ENCODE assay signal across 1 cellular context in genomic region chr7:48140001-48140681, GRCh38.
TF ChIP-seq lines count a peak whose summit lies in the region.

No MANE protein-coding gene starts in this region.

TF ChIP-seq in HepG2, 621 proteins besides CTCF, POLR2A, EP300 and RAD21 (continued from another document and continues in another):
- 0 out of 2 replicates have a peak, but pooled peaks have one; percentile 41 for TF ChIP-seq NR2C2 (CRISPR knock-in tag; IDR thresholded peaks at IDR 0.05; ENCODE audit: borderline replicate concordance)
- no peak for TF ChIP-seq GZF1 (CRISPR knock-in tag; IDR thresholded peaks at IDR 0.05)
- peak; percentile 98 for TF ChIP-seq RARA (CRISPR knock-in tag; IDR thresholded peaks at IDR 0.05)
- no peak; the same call in 1 of the 2 replicates for TF ChIP-seq ZNF800 (CRISPR knock-in tag; IDR thresholded peaks at IDR 0.05)
- no peak for TF ChIP-seq SIN3A (IDR thresholded peaks at IDR 0.05; ENCODE audit: borderline replicate concordance, low read depth, low read length)
- TF ChIP-seq, protein P1, sequence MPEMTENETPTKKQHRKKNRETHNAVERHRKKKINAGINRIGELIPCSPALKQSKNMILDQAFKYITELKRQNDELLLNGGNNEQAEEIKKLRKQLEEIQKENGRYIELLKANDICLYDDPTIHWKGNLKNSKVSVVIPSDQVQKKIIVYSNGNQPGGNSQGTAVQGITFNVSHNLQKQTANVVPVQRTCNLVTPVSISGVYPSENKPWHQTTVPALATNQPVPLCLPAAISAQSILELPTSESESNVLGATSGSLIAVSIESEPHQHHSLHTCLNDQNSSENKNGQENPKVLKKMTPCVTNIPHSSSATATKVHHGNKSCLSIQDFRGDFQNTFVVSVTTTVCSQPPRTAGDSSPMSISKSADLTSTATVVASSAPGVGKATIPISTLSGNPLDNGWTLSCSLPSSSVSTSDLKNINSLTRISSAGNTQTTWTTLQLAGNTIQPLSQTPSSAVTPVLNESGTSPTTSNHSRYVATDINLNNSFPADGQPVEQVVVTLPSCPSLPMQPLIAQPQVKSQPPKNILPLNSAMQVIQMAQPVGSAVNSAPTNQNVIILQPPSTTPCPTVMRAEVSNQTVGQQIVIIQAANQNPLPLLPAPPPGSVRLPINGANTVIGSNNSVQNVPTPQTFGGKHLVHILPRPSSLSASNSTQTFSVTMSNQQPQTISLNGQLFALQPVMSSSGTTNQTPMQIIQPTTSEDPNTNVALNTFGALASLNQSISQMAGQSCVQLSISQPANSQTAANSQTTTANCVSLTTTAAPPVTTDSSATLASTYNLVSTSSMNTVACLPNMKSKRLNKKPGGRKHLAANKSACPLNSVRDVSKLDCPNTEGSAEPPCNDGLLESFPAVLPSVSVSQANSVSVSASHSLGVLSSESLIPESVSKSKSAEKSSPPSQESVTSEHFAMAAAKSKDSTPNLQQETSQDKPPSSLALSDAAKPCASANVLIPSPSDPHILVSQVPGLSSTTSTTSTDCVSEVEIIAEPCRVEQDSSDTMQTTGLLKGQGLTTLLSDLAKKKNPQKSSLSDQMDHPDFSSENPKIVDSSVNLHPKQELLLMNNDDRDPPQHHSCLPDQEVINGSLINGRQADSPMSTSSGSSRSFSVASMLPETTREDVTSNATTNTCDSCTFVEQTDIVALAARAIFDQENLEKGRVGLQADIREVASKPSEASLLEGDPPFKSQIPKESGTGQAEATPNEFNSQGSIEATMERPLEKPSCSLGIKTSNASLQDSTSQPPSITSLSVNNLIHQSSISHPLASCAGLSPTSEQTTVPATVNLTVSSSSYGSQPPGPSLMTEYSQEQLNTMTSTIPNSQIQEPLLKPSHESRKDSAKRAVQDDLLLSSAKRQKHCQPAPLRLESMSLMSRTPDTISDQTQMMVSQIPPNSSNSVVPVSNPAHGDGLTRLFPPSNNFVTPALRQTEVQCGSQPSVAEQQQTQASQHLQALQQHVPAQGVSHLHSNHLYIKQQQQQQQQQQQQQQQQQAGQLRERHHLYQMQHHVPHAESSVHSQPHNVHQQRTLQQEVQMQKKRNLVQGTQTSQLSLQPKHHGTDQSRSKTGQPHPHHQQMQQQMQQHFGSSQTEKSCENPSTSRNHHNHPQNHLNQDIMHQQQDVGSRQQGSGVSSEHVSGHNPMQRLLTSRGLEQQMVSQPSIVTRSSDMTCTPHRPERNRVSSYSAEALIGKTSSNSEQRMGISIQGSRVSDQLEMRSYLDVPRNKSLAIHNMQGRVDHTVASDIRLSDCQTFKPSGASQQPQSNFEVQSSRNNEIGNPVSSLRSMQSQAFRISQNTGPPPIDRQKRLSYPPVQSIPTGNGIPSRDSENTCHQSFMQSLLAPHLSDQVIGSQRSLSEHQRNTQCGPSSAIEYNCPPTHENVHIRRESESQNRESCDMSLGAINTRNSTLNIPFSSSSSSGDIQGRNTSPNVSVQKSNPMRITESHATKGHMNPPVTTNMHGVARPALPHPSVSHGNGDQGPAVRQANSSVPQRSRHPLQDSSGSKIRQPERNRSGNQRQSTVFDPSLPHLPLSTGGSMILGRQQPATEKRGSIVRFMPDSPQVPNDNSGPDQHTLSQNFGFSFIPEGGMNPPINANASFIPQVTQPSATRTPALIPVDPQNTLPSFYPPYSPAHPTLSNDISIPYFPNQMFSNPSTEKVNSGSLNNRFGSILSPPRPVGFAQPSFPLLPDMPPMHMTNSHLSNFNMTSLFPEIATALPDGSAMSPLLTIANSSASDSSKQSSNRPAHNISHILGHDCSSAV (CRISPR knock-in tag; IDR thresholded peaks at IDR 0.05; ENCODE audit: borderline replicate concordance) = 0 out of 2 replicates have a peak, but pooled peaks have one; percentile 67
- no peak for TF ChIP-seq RFX3 (CRISPR knock-in tag; IDR thresholded peaks at IDR 0.05)
- peak; percentile 75 for TF ChIP-seq ZNF143 (CRISPR knock-in tag; IDR thresholded peaks at IDR 0.05)
- peak; percentile 98 for TF ChIP-seq FOXJ3 (CRISPR knock-in tag; IDR thresholded peaks at IDR 0.05; ENCODE audit: borderline replicate concordance)
- TF ChIP-seq ZNF563 (CRISPR knock-in tag; IDR thresholded peaks at IDR 0.05) = no peak
- TF ChIP-seq GATAD1 (CRISPR knock-in tag; IDR thresholded peaks at IDR 0.05) = peak; percentile 62
- TF ChIP-seq HMGA1 (CRISPR knock-in tag; conservative IDR thresholded peaks at IDR 0.05) = no peak
- no peak for TF ChIP-seq ZNF234 (CRISPR knock-in tag; conservative IDR thresholded peaks at IDR 0.05)
- 0 out of 2 replicates have a peak, but pooled peaks have one; percentile 32 for TF ChIP-seq ZNF24 (IDR thresholded peaks at IDR 0.05)
- no peak for TF ChIP-seq KLF11 (CRISPR knock-in tag; IDR thresholded peaks at IDR 0.05)
- TF ChIP-seq FOXA3 (CRISPR knock-in tag; IDR thresholded peaks at IDR 0.05) = peak; percentile 99
- 0 out of 2 replicates have a peak, but pooled peaks have one; percentile 52 for TF ChIP-seq SNAPC2 (CRISPR knock-in tag; IDR thresholded peaks at IDR 0.05)
- TF ChIP-seq ZKSCAN5 (CRISPR knock-in tag; IDR thresholded peaks at IDR 0.05) = 0 out of 2 replicates have a peak, but pooled peaks have one; percentile 24
- TF ChIP-seq ZZZ3 (CRISPR knock-in tag; IDR thresholded peaks at IDR 0.05; ENCODE audit: borderline replicate concordance) = no peak
- TF ChIP-seq ZNF484 (CRISPR knock-in tag; IDR thresholded peaks at IDR 0.05; ENCODE audit: borderline replicate concordance, low read depth) = no peak
- TF ChIP-seq, protein P2, sequence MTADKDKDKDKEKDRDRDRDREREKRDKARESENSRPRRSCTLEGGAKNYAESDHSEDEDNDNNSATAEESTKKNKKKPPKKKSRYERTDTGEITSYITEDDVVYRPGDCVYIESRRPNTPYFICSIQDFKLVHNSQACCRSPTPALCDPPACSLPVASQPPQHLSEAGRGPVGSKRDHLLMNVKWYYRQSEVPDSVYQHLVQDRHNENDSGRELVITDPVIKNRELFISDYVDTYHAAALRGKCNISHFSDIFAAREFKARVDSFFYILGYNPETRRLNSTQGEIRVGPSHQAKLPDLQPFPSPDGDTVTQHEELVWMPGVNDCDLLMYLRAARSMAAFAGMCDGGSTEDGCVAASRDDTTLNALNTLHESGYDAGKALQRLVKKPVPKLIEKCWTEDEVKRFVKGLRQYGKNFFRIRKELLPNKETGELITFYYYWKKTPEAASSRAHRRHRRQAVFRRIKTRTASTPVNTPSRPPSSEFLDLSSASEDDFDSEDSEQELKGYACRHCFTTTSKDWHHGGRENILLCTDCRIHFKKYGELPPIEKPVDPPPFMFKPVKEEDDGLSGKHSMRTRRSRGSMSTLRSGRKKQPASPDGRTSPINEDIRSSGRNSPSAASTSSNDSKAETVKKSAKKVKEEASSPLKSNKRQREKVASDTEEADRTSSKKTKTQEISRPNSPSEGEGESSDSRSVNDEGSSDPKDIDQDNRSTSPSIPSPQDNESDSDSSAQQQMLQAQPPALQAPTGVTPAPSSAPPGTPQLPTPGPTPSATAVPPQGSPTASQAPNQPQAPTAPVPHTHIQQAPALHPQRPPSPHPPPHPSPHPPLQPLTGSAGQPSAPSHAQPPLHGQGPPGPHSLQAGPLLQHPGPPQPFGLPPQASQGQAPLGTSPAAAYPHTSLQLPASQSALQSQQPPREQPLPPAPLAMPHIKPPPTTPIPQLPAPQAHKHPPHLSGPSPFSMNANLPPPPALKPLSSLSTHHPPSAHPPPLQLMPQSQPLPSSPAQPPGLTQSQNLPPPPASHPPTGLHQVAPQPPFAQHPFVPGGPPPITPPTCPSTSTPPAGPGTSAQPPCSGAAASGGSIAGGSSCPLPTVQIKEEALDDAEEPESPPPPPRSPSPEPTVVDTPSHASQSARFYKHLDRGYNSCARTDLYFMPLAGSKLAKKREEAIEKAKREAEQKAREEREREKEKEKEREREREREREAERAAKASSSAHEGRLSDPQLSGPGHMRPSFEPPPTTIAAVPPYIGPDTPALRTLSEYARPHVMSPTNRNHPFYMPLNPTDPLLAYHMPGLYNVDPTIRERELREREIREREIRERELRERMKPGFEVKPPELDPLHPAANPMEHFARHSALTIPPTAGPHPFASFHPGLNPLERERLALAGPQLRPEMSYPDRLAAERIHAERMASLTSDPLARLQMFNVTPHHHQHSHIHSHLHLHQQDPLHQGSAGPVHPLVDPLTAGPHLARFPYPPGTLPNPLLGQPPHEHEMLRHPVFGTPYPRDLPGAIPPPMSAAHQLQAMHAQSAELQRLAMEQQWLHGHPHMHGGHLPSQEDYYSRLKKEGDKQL (CRISPR knock-in tag; IDR thresholded peaks at IDR 0.05; ENCODE audit: low read depth) = peak; percentile 65; the same call in 1 of the 2 replicates
- TF ChIP-seq, protein P3, sequence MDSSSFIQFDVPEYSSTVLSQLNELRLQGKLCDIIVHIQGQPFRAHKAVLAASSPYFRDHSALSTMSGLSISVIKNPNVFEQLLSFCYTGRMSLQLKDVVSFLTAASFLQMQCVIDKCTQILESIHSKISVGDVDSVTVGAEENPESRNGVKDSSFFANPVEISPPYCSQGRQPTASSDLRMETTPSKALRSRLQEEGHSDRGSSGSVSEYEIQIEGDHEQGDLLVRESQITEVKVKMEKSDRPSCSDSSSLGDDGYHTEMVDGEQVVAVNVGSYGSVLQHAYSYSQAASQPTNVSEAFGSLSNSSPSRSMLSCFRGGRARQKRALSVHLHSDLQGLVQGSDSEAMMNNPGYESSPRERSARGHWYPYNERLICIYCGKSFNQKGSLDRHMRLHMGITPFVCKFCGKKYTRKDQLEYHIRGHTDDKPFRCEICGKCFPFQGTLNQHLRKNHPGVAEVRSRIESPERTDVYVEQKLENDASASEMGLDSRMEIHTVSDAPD (CRISPR knock-in tag; IDR thresholded peaks at IDR 0.05) = peak; percentile 45; the same call in 1 of the 2 replicates
- TF ChIP-seq, protein P4, sequence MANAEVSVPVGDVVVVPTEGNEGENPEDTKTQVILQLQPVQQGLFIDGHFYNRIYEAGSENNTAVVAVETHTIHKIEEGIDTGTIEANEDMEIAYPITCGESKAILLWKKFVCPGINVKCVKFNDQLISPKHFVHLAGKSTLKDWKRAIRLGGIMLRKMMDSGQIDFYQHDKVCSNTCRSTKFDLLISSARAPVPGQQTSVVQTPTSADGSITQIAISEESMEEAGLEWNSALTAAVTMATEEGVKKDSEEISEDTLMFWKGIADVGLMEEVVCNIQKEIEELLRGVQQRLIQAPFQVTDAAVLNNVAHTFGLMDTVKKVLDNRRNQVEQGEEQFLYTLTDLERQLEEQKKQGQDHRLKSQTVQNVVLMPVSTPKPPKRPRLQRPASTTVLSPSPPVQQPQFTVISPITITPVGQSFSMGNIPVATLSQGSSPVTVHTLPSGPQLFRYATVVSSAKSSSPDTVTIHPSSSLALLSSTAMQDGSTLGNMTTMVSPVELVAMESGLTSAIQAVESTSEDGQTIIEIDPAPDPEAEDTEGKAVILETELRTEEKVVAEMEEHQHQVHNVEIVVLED (CRISPR knock-in tag; IDR thresholded peaks at IDR 0.05; ENCODE audit: borderline replicate concordance) = peak; percentile 21; the same call in 1 of the 2 replicates
- TF ChIP-seq, protein P5, sequence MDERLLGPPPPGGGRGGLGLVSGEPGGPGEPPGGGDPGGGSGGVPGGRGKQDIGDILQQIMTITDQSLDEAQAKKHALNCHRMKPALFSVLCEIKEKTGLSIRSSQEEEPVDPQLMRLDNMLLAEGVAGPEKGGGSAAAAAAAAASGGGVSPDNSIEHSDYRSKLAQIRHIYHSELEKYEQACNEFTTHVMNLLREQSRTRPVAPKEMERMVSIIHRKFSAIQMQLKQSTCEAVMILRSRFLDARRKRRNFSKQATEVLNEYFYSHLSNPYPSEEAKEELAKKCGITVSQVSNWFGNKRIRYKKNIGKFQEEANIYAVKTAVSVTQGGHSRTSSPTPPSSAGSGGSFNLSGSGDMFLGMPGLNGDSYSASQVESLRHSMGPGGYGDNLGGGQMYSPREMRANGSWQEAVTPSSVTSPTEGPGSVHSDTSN (CRISPR knock-in tag; IDR thresholded peaks at IDR 0.05) = peak; percentile 31; the same call in 1 of the 2 replicates
- TF ChIP-seq ZNF615 (CRISPR knock-in tag; IDR thresholded peaks at IDR 0.05; ENCODE audit: borderline replicate concordance) = no peak
- TF ChIP-seq ZFP36L2 (CRISPR knock-in tag; IDR thresholded peaks at IDR 0.05) = no peak
- no peak for TF ChIP-seq MLLT10 (CRISPR knock-in tag; IDR thresholded peaks at IDR 0.05)
- TF ChIP-seq HNRNPLL (IDR thresholded peaks at IDR 0.05; ENCODE audit: low read depth, low read length, poor library complexity, severe bottlenecking) = no peak
- TF ChIP-seq, protein P6, sequence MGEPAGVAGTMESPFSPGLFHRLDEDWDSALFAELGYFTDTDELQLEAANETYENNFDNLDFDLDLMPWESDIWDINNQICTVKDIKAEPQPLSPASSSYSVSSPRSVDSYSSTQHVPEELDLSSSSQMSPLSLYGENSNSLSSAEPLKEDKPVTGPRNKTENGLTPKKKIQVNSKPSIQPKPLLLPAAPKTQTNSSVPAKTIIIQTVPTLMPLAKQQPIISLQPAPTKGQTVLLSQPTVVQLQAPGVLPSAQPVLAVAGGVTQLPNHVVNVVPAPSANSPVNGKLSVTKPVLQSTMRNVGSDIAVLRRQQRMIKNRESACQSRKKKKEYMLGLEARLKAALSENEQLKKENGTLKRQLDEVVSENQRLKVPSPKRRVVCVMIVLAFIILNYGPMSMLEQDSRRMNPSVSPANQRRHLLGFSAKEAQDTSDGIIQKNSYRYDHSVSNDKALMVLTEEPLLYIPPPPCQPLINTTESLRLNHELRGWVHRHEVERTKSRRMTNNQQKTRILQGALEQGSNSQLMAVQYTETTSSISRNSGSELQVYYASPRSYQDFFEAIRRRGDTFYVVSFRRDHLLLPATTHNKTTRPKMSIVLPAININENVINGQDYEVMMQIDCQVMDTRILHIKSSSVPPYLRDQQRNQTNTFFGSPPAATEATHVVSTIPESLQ (CRISPR knock-in tag; conservative IDR thresholded peaks at IDR 0.05) = no peak
- TF ChIP-seq ZNF703 (CRISPR knock-in tag; IDR thresholded peaks at IDR 0.05; ENCODE audit: borderline replicate concordance) = no peak
- peak; percentile 52 for TF ChIP-seq MIER2 (CRISPR knock-in tag; IDR thresholded peaks at IDR 0.05)
- no peak for TF ChIP-seq RFXAP (CRISPR knock-in tag; IDR thresholded peaks at IDR 0.05; ENCODE audit: borderline replicate concordance)
- 0 out of 2 replicates have a peak, but pooled peaks have one; percentile 14 for TF ChIP-seq ZFX (CRISPR knock-in tag; IDR thresholded peaks at IDR 0.05; ENCODE audit: low read depth)
- TF ChIP-seq PAF1 (CRISPR knock-in tag; IDR thresholded peaks at IDR 0.05) = no peak
- no peak for TF ChIP-seq ZNF382 (CRISPR knock-in tag; IDR thresholded peaks at IDR 0.05; ENCODE audit: borderline replicate concordance)
